ENCODE assay signal across 8 cellular contexts in genomic region chr2:74530239-74531161, GRCh38. TPM values are rescaled to one million over a fixed set of nuclear protein-coding genes. Genes with fewer than 3 reads are reported as not detected.
DNase-seq lines count a peak whose midpoint lies in the region; ATAC-seq and TF ChIP-seq lines count a peak whose summit lies in the region.

No MANE protein-coding gene starts in this region.

- no peaks in the 10 kb centered on the region for H4K20me1 ChIP-seq in neural cell (ENCODE audit: insufficient read depth)

- H3K79me2 ChIP-seq in neural cell (replicated peaks; ENCODE audit: insufficient read depth, low read length) = peaks cover 14% of the 10 kb centered on the region

- H3K9me3 ChIP-seq in HAP-1 (no peaks in the 10 kb centered on the region), neural cell (ENCODE audit: low read length) (no peaks in the 10 kb centered on the region)

- peaks cover 38% of the 10 kb centered on the region for H3K4me1 Mint-ChIP-seq in activated T-cell treated with anti-CD3 and anti-CD28 coated beads, Interleukin-2, amount 50 U/mL, for 72 hours (ENCODE audit: low read depth)

- peaks cover 23 to 24% of the 10 kb centered on the region in 2 donors for H3K36me3 Mint-ChIP-seq in activated T-cell treated with anti-CD3 and anti-CD28 coated beads, Interleukin-2, amount 50 U/mL, for 72 hours (ENCODE audit: insufficient read depth in 2 of 2)

- H3K9ac ChIP-seq in neural cell (ENCODE audit: low read length) = peak overlapping the region; percentile 78

- peak overlapping the region; percentile 50 for H3K27ac Mint-ChIP-seq in activated T-cell treated with anti-CD3 and anti-CD28 coated beads, Interleukin-2, amount 50 U/mL, for 72 hours

- TF ChIP-seq CTCF in GM10248 (IDR thresholded peaks at IDR 0.05; ENCODE audit: control extremely low read depth, extremely low read depth, low read depth, missing control alignments) (no peak), NB4 (IDR thresholded peaks at IDR 0.05; ENCODE audit: low read depth, low read length) (no peak), neural cell (IDR thresholded peaks at IDR 0.05; ENCODE audit: poor library complexity, severe bottlenecking) (no peak)

- peak overlapping the region; percentile 40 for H2AFZ ChIP-seq in neural cell (ENCODE audit: low read depth, low read length)

- peak; percentile 82 for DNase-seq in GM10248 (ENCODE audit: extremely low spot score)
- peak; percentile 45 to 69 for DNase-seq in HAP-1 (ENCODE audit: low spot score in 2 of 2)
- DNase-seq in NB4 (ENCODE audit: low read depth) = peak; percentile 70
- peak; percentile 68 to 71 for DNase-seq in activated T-cell treated with anti-CD3 and anti-CD28 coated beads, Interleukin-2, amount 50 U/mL, for 72 hours
- DNase-seq in fibroblast of peridontal ligament (ENCODE audit: extremely low read depth) = peak; percentile 36
- DNase-seq in NCI-H187 (lab: John Stamatoyannopoulos, UW) = no peak
- no peak for DNase-seq in putamen (ENCODE audit: low spot score)

- ATAC-seq in activated T-cell treated with anti-CD3 and anti-CD28 coated beads, Interleukin-2, amount 50 U/mL, for 72 hours (replicated peaks in 1 of 2) = peak; percentile 38 to 60

- POLR2A ChIA-PET in GM10248 (lab: Yijun Ruan, JAX) = interaction anchor here (0.6 to 2.3 kb wide), 9 partner anchors 9 to 417 kb away, joined by 3 to 12 read pairs (median 5); partner anchors contain the start of genes PCGF1 and WBP1

- no peaks in the 10 kb centered on the region for H3K9me2 ChIP-seq in neural cell (ENCODE audit: insufficient read depth, low read length)

- no peaks in the 10 kb centered on the region for H3K27me3 ChIP-seq in HAP-1 (ENCODE audit: low read depth)
- H3K27me3 ChIP-seq in neural cell (ENCODE audit: insufficient read depth, low read depth, low read length) = no peaks in the 10 kb centered on the region

- TF ChIP-seq POLR2A in NB4 (IDR thresholded peaks at IDR 0.05; ENCODE audit: extremely low read depth, insufficient read length) = no peak

- no peaks in the 10 kb centered on the region for H3K27me3 Mint-ChIP-seq in activated T-cell treated with anti-CD3 and anti-CD28 coated beads, Interleukin-2, amount 50 U/mL, for 72 hours (ENCODE audit: low read depth)

- H3F3A ChIP-seq in neural cell (ENCODE audit: insufficient read depth, low read length, poor library complexity, severe bottlenecking) = no peaks in the 10 kb centered on the region

- H3K4me3 Mint-ChIP-seq in activated T-cell treated with anti-CD3 and anti-CD28 coated beads, Interleukin-2, amount 50 U/mL, for 72 hours = peak overlapping the region; percentile 98 to 99

- H3K4me1 ChIP-seq in HAP-1 = peaks cover 13% of the 10 kb centered on the region

- H3K4me3 ChIP-seq in HAP-1 (peak overlapping the region; percentile 80), NB4 (ENCODE audit: low read depth, low read length) (peak overlapping the region; percentile 99), neural cell (ENCODE audit: low read length) (peak overlapping the region; percentile 73)

- H3K36me3 ChIP-seq in HAP-1 (replicated peaks) (peaks cover 58% of the 10 kb centered on the region), neural cell (ENCODE audit: insufficient read depth, low read length) (no peaks in the 10 kb centered on the region)

- CTCF ChIA-PET in GM10248 (lab: Yijun Ruan, JAX) = interaction anchor here (0.7 to 9.3 kb wide), 20 partner anchors 10 to 281 kb away, joined by 3 to 76 read pairs (median 6); partner anchors contain the start of genes CCDC142, PCGF1, TTC31 and WBP1

- peaks cover 0 to 3% of the 10 kb centered on the region in 2 donors for H3K9me3 Mint-ChIP-seq in activated T-cell treated with anti-CD3 and anti-CD28 coated beads, Interleukin-2, amount 50 U/mL, for 72 hours

- in situ Hi-C loops in HAP-1 (cut with MboI; ENCODE audit: low sequenced_read_pairs) = no loop called here

- TF ChIP-seq RAD21 in neural cell (conservative IDR thresholded peaks at IDR 0.05) = no peak

- no peak for TF ChIP-seq EP300 in neural cell (conservative IDR thresholded peaks at IDR 0.05; ENCODE audit: poor library complexity, severe bottlenecking)

- H3K4me2 ChIP-seq in neural cell (ENCODE audit: low read length) = peak overlapping the region; percentile 86

- peak overlapping the region; percentile 75 for H3K27ac ChIP-seq in neural cell (ENCODE audit: low read length)

TF ChIP-seq in neural cell, 6 proteins besides CTCF, POLR2A, EP300 and RAD21:
- no peak for TF ChIP-seq EZH2 (IDR thresholded peaks at IDR 0.05; ENCODE audit: borderline replicate concordance, insufficient read depth, low read length, poor library complexity, severe bottlenecking)
- no peak for TF ChIP-seq TAF1 (IDR thresholded peaks at IDR 0.05; ENCODE audit: low read depth)
- TF ChIP-seq MXI1 (conservative IDR thresholded peaks at IDR 0.05; ENCODE audit: poor library complexity, severe bottlenecking) = no peak
- TF ChIP-seq POLR2AphosphoS5 (IDR thresholded peaks at IDR 0.05) = no peak
- TF ChIP-seq SMC3 (conservative IDR thresholded peaks at IDR 0.05; ENCODE audit: poor library complexity) = no peak
- no peak for TF ChIP-seq REST (IDR thresholded peaks at IDR 0.05; ENCODE audit: borderline replicate concordance)

RNA-seq across cellular contexts. Expression of gene HTRA2, which starts 0.8 kb away (rescaled TPM):
- total RNA-seq in activated T-cell treated with anti-CD3 and anti-CD28 coated beads, Interleukin-2, amount 50 U/mL, for 72 hours = 10 to 100 TPM; 74.3 to 84.9 TPM
- 126 and 141 TPM in 2 replicates for polyA plus RNA-seq in neural cell
- polyA minus RNA-seq in neural cell = 53.6 and 55.3 TPM in 2 replicates

RNA-seq across cellular contexts. Expression of gene AUP1, which starts 1.0 kb away (rescaled TPM):
- total RNA-seq in activated T-cell treated with anti-CD3 and anti-CD28 coated beads, Interleukin-2, amount 50 U/mL, for 72 hours = 100 to 1,000 TPM; 128 to 136 TPM
- 153 and 163 TPM in 2 replicates for polyA plus RNA-seq in neural cell
- 48.7 and 48.9 TPM in 2 replicates for polyA minus RNA-seq in neural cell

RNA-seq across cellular contexts. Expression of gene DQX1, which starts 4.5 kb away (rescaled TPM):
- 1 to 10 TPM; 1.5 to 1.9 TPM for total RNA-seq in activated T-cell treated with anti-CD3 and anti-CD28 coated beads, Interleukin-2, amount 50 U/mL, for 72 hours
- 0.59 and 0.78 TPM in 2 replicates for polyA plus RNA-seq in neural cell
- 0.35 and 0.49 TPM in 2 replicates for polyA minus RNA-seq in neural cell

RNA-seq across cellular contexts. Expression of gene TLX2, which starts 16.2 kb away (rescaled TPM):
- total RNA-seq in activated T-cell treated with anti-CD3 and anti-CD28 coated beads, Interleukin-2, amount 50 U/mL, for 72 hours = 1 to 10 TPM; 1.4 to 2.4 TPM
- polyA plus RNA-seq in neural cell = not detected in 2 replicates
- polyA minus RNA-seq in neural cell = not detected in 2 replicates

RNA-seq across cellular contexts. Expression of gene PCGF1, which starts 23.0 kb away (rescaled TPM):
- 10 to 100 TPM; 46.9 to 63.1 TPM for total RNA-seq in activated T-cell treated with anti-CD3 and anti-CD28 coated beads, Interleukin-2, amount 50 U/mL, for 72 hours
- polyA plus RNA-seq in neural cell = 30.2 and 38.9 TPM in 2 replicates
- 22.9 and 27.9 TPM in 2 replicates for polyA minus RNA-seq in neural cell

Comparison
In these comparisons a context has a peak if more than half of its experiments do, and no peak if none do; other contexts are left out.
1. DNase-seq: peak in GM10248 (single experiment), HAP-1 (2 of 2), NB4 (single experiment), activated T-cell treated with anti-CD3 and anti-CD28 coated beads, Interleukin-2, amount 50 U/mL, for 72 hours (2 of 2) and fibroblast of peridontal ligament (single experiment); none in NCI-H187 (0 of 2) and putamen (single experiment).
2. Peak in every context shown above with its lines, with median percentiles within 50 percentile points of each other: H3K4me3 ChIP-seq.